In genomic region chrX:150849486-150849885, GRCh38 we compare ENCODE assay signal across 16 cellular contexts. TPM values are rescaled to one million over a fixed set of nuclear protein-coding genes. Genes with fewer than 3 reads are reported as not detected.
DNase-seq lines count a peak whose midpoint lies in the region; ATAC-seq and TF ChIP-seq lines count a peak whose summit lies in the region.
"Had no signal": no experiment of that assay in that cellular context is flagged by ENCODE, and none has a peak within 500 bp of the region (broad histone marks: within the 10 kb centered on the region; RNA-seq: fewer than 3 reads in every experiment).

No MANE protein-coding gene starts in this region.

- no peak overlapping the region for H3K9ac ChIP-seq in mesendoderm (ENCODE audit: low read length)
- H3K9ac ChIP-seq: parathyroid adenoma had no signal

- no peaks in the 10 kb centered on the region for H3K9me3 ChIP-seq in RWPE2 (ENCODE audit: severe bottlenecking)
- H3K9me3 ChIP-seq: colonic mucosa, vagina had no signal

- ATAC-seq in GM19463 (IDR thresholded peaks at IDR 0.05; ENCODE audit: unreplicated experiment): peak; percentile 86
- peak; percentile 73 for ATAC-seq in HG03039 (IDR thresholded peaks at IDR 0.05; ENCODE audit: unreplicated experiment)
- no peak for ATAC-seq in RWPE2 (ENCODE audit: low read depth)
- ATAC-seq in GM21528 (IDR thresholded peaks at IDR 0.05; ENCODE audit: low FRiP score, unreplicated experiment): no peak
- ATAC-seq: stimulated activated naive CD8-positive, alpha-beta T cell treated with anti-CD3 and anti-CD28 coated beads, Interleukin-15, Interleukin-2, amounts not matched to agents 100 U/mL and 50 U/mL, for 24 hours had no signal

- H4K5ac ChIP-seq in mesendoderm (ENCODE audit: low read length): no peak overlapping the region

- no peak overlapping the region for H3K56ac ChIP-seq in mesendoderm (ENCODE audit: low read length)

- H3K4me1 ChIP-seq in RWPE2 (ENCODE audit: insufficient read depth, poor library complexity, severe bottlenecking) (peaks cover 30% of the 10 kb centered on the region), mesendoderm (ENCODE audit: control insufficient read depth, low read depth, low read length) (no peaks in the 10 kb centered on the region)
- H3K4me1 ChIP-seq: colonic mucosa, parathyroid adenoma, vagina had no signal

- no peak overlapping the region for H2BK5ac ChIP-seq in mesendoderm (ENCODE audit: low read length)

- TF ChIP-seq CTCF in RWPE2 (IDR thresholded peaks at IDR 0.05; ENCODE audit: poor library complexity, severe bottlenecking): no peak

- H3K27me3 ChIP-seq in RWPE2 (ENCODE audit: insufficient read depth, poor library complexity, severe bottlenecking) (no peaks in the 10 kb centered on the region), mesendoderm (ENCODE audit: insufficient read depth, low read length, poor library complexity) (no peaks in the 10 kb centered on the region)
- H3K27me3 ChIP-seq: colonic mucosa, vagina had no signal

- no peaks in the 10 kb centered on the region for H3K79me1 ChIP-seq in mesendoderm (ENCODE audit: low read length)

- no peak overlapping the region for H3K4ac ChIP-seq in mesendoderm (ENCODE audit: low read depth, low read length)

- H2BK15ac ChIP-seq in mesendoderm (replicated peaks; ENCODE audit: low read depth): no peak overlapping the region

- no peak overlapping the region for H3K23ac ChIP-seq in mesendoderm (ENCODE audit: low read length)

- H3K79me2 ChIP-seq in mesendoderm (ENCODE audit: control insufficient read depth, insufficient read depth, low read length): no peaks in the 10 kb centered on the region

- peak overlapping the region; percentile 69 for H3K27ac ChIP-seq in RWPE2 (ENCODE audit: poor library complexity, severe bottlenecking)
- no peak overlapping the region for H3K27ac ChIP-seq in mesendoderm (ENCODE audit: low read depth, low read length)
- H3K27ac ChIP-seq: colonic mucosa, parathyroid adenoma, SK-N-MC, vagina had no signal

- no peak overlapping the region for H3K4me2 ChIP-seq in mesendoderm (ENCODE audit: low read length)

- H3K18ac ChIP-seq in mesendoderm (ENCODE audit: low read length): no peak overlapping the region

- H3K4me3 ChIP-seq in RWPE2 (ENCODE audit: severe bottlenecking) (no peak overlapping the region), mesendoderm (ENCODE audit: low read length) (no peak overlapping the region)
- H3K4me3 ChIP-seq: colonic mucosa, SK-N-MC, vagina had no signal

- no CpG with 5 or more reads among the region's 2 CpGs for WGBS in mesendoderm (ENCODE audit: extremely low coverage, insufficient coverage, low lambda C conversion rate)

- H2AK5ac ChIP-seq in mesendoderm (ENCODE audit: low read length): no peak overlapping the region

- no peak overlapping the region for H2BK120ac ChIP-seq in mesendoderm (ENCODE audit: low read depth, low read length)

- H3K36me3 ChIP-seq in RWPE2 (ENCODE audit: low read depth): no peaks in the 10 kb centered on the region
- H3K36me3 ChIP-seq in mesendoderm (ENCODE audit: control insufficient read depth, insufficient read depth, low read length): no peaks in the 10 kb centered on the region
- H3K36me3 ChIP-seq: colonic mucosa, vagina had no signal

- DNase-seq in DMS53 (lab: John Stamatoyannopoulos, UW) (peak; percentile 58), RWPE2 (ENCODE audit: low spot score) (no peak), inferior parietal cortex (ENCODE audit: extremely low spot score) (no peak), mesendoderm (no peak), NCI-H1092 (lab: John Stamatoyannopoulos, UW) (no peak)
- DNase-seq: Calu3; islet precursor cell; small intestine; stimulated activated naive CD8-positive, alpha-beta T cell treated with anti-CD3 and anti-CD28 coated beads, Interleukin-15, Interleukin-2, amounts not matched to agents 100 U/mL and 50 U/mL, for 24 hours had no signal

- H4K8ac ChIP-seq in mesendoderm (ENCODE audit: low read depth, low read length): no peak overlapping the region

RNA-seq across cellular contexts. Expression of gene CD99L2, which starts 49.0 kb away (rescaled TPM):
- 3.3 TPM for polyA plus RNA-seq in mesendoderm (2013, experiment 1 of 2)
- polyA plus RNA-seq in mesendoderm (2013, experiment 2 of 2): 3.6 TPM

Comparison
In these comparisons a context has a peak if more than half of its experiments do, and no peak if none do; other contexts are left out.
1. ATAC-seq: peak in GM19463 (single experiment) and HG03039 (single experiment); none in RWPE2 (single experiment) and GM21528 (single experiment).